In the genomic region with DNA sequence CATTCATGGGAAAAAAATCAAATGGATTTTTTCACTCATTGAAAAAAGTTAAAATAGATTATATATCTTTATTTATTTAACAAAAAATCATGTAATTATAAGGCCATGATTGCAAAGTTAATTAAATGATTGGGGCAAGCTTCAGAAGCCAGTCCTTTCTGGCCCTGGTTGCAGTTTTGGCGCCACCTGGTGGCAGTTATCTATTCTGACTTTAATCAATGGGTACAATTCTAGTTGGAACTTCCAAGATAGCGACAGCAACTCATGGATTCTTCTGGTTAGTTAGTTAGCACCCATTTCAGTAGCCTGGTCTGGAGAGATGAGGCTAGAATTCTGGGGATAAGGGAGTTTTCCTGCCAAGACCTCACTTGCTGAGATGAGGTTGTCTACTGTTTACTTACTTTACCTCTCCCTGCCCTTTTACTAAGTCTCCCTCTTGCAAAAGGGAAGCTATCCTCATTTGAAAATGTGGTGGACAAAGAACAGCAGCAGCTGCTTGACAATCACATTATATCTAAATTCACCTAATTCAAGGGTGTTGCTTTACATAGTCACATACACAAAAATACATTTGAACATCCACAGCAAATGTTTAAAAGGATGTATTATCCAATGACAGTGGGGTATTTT, we compare ENCODE assay signal across 8 cellular contexts. TPM values are rescaled to one million over a fixed set of nuclear protein-coding genes. Genes with fewer than 3 reads are reported as not detected.
A peak's percentile ranks its signal among the peaks of the same experiment; 100 is the strongest.
DNase-seq lines count a peak whose midpoint lies in the region; ATAC-seq, FAIRE-seq and TF ChIP-seq lines count a peak whose summit lies in the region.

No MANE protein-coding gene starts in this region.

- POLR2A ChIA-PET in activated CD4-positive, alpha-beta T cell treated with anti-CD3 and anti-CD28 coated beads for 36 hours (lab: Charles Lee) = interaction anchor here (0.6 to 1.2 kb wide), 2 partner anchors 34 to 49 kb away, joined by 3 read pairs; no protein-coding TSS in a partner anchor

- FAIRE-seq in H54 (lab: Jason Lieb, UNC) = peak; percentile 90

- peak; percentile 96 for TF ChIP-seq CTCF in CD14-positive monocyte (IDR thresholded peaks at IDR 0.05)
- TF ChIP-seq CTCF in chondrocyte (IDR thresholded peaks at IDR 0.05) = peak; percentile 99
- peak; percentile 69 to 84 for TF ChIP-seq CTCF in left lung (IDR thresholded peaks at IDR 0.05)

- H3K4me3 ChIP-seq in left lung = no peak overlapping the region

- CTCF ChIA-PET in activated CD4-positive, alpha-beta T cell treated with anti-CD3 and anti-CD28 coated beads for 36 hours (lab: Charles Lee) = interaction anchor here (0.6 to 3.4 kb wide), 40 partner anchors 9 to 1189 kb away, joined by 3 to 40 read pairs (median 4); a partner anchor contains a TSS

- no peaks in the 10 kb centered on the region for H3K27me3 ChIP-seq in left lung

- H3K4me1 ChIP-seq in left lung = no peaks in the 10 kb centered on the region

- no peaks in the 10 kb centered on the region for H3K27me3 Mint-ChIP-seq in CD14-positive monocyte (ENCODE audit: low read depth in 3 of 3)
- H3K27me3 Mint-ChIP-seq in activated CD4-positive, alpha-beta T cell treated with anti-CD3 and anti-CD28 coated beads for 36 hours = no peaks in the 10 kb centered on the region
- H3K27me3 Mint-ChIP-seq in chondrocyte (ENCODE audit: low read depth) = no peaks in the 10 kb centered on the region

- peaks cover 13 to 19% of the 10 kb centered on the region in 2 donors for H3K36me3 Mint-ChIP-seq in CD14-positive monocyte
- peaks cover 18% of the 10 kb centered on the region for H3K36me3 Mint-ChIP-seq in activated CD4-positive, alpha-beta T cell treated with anti-CD3 and anti-CD28 coated beads for 36 hours (ENCODE audit: low read depth)
- H3K36me3 Mint-ChIP-seq in chondrocyte (ENCODE audit: low read depth) = peaks cover 11% of the 10 kb centered on the region

- H3K4me1 Mint-ChIP-seq in CD14-positive monocyte = no peaks in the 10 kb centered on the region
- H3K4me1 Mint-ChIP-seq in activated CD4-positive, alpha-beta T cell treated with anti-CD3 and anti-CD28 coated beads for 36 hours = no peaks in the 10 kb centered on the region
- H3K4me1 Mint-ChIP-seq in chondrocyte (ENCODE audit: low read depth) = peaks cover 25% of the 10 kb centered on the region

- H3K4me3 Mint-ChIP-seq in CD14-positive monocyte = no peak overlapping the region
- H3K4me3 Mint-ChIP-seq in activated CD4-positive, alpha-beta T cell treated with anti-CD3 and anti-CD28 coated beads for 36 hours = no peak overlapping the region
- H3K4me3 Mint-ChIP-seq in chondrocyte (ENCODE audit: unreplicated experiment) = no peak overlapping the region

- H3K27ac Mint-ChIP-seq in CD14-positive monocyte (no peak overlapping the region), chondrocyte (ENCODE audit: unreplicated experiment) (no peak overlapping the region)
- H3K27ac Mint-ChIP-seq in activated CD4-positive, alpha-beta T cell treated with anti-CD3 and anti-CD28 coated beads for 36 hours = no peak overlapping the region

- no peaks in the 10 kb centered on the region for H3K9me3 ChIP-seq in left lung

- DNase-seq in CD14-positive monocyte (ENCODE audit: low spot score) = peak; percentile 52
- peak; percentile 27 for DNase-seq in H54 (ENCODE audit: insufficient read length, low spot score)
- peak; percentile 54 for DNase-seq in NCI-H2227 (lab: John Stamatoyannopoulos, UW; ENCODE audit: unreplicated experiment)
- DNase-seq in activated CD4-positive, alpha-beta T cell treated with anti-CD3 and anti-CD28 coated beads for 36 hours = peak; percentile 82
- no peak for DNase-seq in chondrocyte (ENCODE audit: low spot score)
- peak in 1 of 2 donors; percentile 59 for DNase-seq in left lung
- DNase-seq in stimulated activated CD4-positive, alpha-beta T cell treated with anti-CD3 and anti-CD28 coated beads, TNF-alpha, amount 100 ng/mL, for 1 hour (ENCODE audit: low read depth in 3 of 3, low spot score in 1 of 3) = peak; percentile 16 to 38 (median 27)

- H3K9me3 Mint-ChIP-seq in CD14-positive monocyte = no peaks in the 10 kb centered on the region
- H3K9me3 Mint-ChIP-seq in activated CD4-positive, alpha-beta T cell treated with anti-CD3 and anti-CD28 coated beads for 36 hours (ENCODE audit: low read depth) = no peaks in the 10 kb centered on the region
- H3K9me3 Mint-ChIP-seq in chondrocyte (ENCODE audit: low read depth) = no peaks in the 10 kb centered on the region

- ATAC-seq in activated CD4-positive, alpha-beta T cell treated with anti-CD3 and anti-CD28 coated beads for 36 hours = no peak
- ATAC-seq in left lung = peak; percentile 63
- no peak for ATAC-seq in GM21515 (IDR thresholded peaks at IDR 0.05; ENCODE audit: unreplicated experiment)

- peaks cover 0 to 18% of the 10 kb centered on the region in 2 donors for H3K36me3 ChIP-seq in left lung

- intact Hi-C loops in CD14-positive monocyte (cut with micrococcal nuclease) (loop anchor here in 1 of 2 donors (5.0 kb wide), 1 partner anchor 618 kb away; a partner anchor contains a TSS), left lung (cut with DNase I) (loop anchor here in 1 of 2 donors (10.0 kb wide), 1 partner anchor 406 kb away; no protein-coding TSS in a partner anchor)
- intact Hi-C loops in activated CD4-positive, alpha-beta T cell treated with anti-CD3 and anti-CD28 coated beads for 36 hours (cut with DNase I, micrococcal nuclease) = loop anchor here (1.0 to 5.0 kb wide), 4 partner anchors 40 to 498 kb away; no protein-coding TSS in a partner anchor

- H3K27ac ChIP-seq in left lung = no peak overlapping the region

- TF ChIP-seq POLR2A in H54 (IDR thresholded peaks at IDR 0.05; ENCODE audit: low read depth, low read length) = no peak

RNA-seq across cellular contexts. Expression of a gene that starts 42.3 kb away (rescaled TPM):
- 1 to 10 TPM; 2.7 to 3.0 TPM for polyA plus RNA-seq in CD14-positive monocyte
- 10 to 100 TPM; 50.7 to 53.7 TPM for total RNA-seq in activated CD4-positive, alpha-beta T cell treated with anti-CD3 and anti-CD28 coated beads for 36 hours
- total RNA-seq in chondrocyte (13.7 to 20.5 TPM (median 15.3 TPM) in 3 replicates), left lung (10 to 100 TPM; 13.7 to 18.7 TPM)
